ENCODE assay signal across 26 cellular contexts in the genomic region with DNA sequence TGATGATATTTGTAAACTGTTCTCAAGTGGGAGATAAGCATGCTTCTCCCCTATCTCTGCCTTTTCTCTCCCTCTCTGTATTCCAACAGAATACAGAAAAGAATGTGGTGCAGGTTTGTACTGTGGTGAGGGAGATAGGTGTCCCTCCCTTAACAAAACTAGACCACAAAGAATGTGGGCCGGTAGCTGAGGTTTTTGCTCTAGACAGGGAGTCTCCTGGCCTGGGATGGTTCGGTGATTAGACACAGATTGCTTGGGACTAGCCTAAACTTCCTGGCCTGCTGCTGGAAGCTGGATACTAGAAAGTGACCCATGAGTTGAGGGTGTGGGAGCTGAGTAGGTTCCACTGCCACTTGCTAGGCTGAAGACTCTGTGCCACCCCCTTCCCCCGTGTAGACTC.
"Had no signal": no experiment of that assay in that cellular context is flagged by ENCODE, and none has a peak within 500 bp of the region (broad histone marks: within the 10 kb centered on the region; RNA-seq: fewer than 3 reads in every experiment).

No MANE protein-coding gene starts in this region.

- H3K4me2 ChIP-seq: neural progenitor cell, smooth muscle cell had no signal

- H3K4me3 ChIP-seq: colonic mucosa, esophagus muscularis mucosa, gastroesophageal sphincter, heart right ventricle, neural progenitor cell, smooth muscle cell, testis, tibial artery had no signal

- DNase-seq: colonic mucosa; dermis blood vessel endothelial cell; effector memory CD4-positive, alpha-beta T cell; glutamatergic neuron; heart right ventricle; hippocampal formation; kidney glomerular epithelial cell; midbrain; naive thymus-derived CD4-positive, alpha-beta T cell; stimulated activated CD4-positive, alpha-beta T cell treated with anti-CD3 and anti-CD28 coated beads, Interleukin-12 subunit alpha, Interleukin-12 subunit beta, amount 100 ng/mL, for 4 hours; stimulated activated CD4-positive, alpha-beta T cell treated with anti-CD3 and anti-CD28 coated beads, Interleukin-1b, Interleukin-23, amount 100 ng/mL, for 48 hours; stimulated activated CD4-positive, alpha-beta T cell treated with anti-CD3 and anti-CD28 coated beads, Interleukin-4, amount 100 ng/mL, for 24 hours; stimulated activated naive CD8-positive, alpha-beta T cell treated with anti-CD3 and anti-CD28 coated beads, Interleukin-15, Interleukin-2, amounts not matched to agents 100 U/mL and 50 U/mL, for 24 hours; substantia nigra; testis; tibial artery had no signal

- FAIRE-seq: endothelial cell of umbilical vein, islet of Langerhans had no signal

- H3K27ac ChIP-seq: colonic mucosa, esophagus muscularis mucosa, foreskin keratinocyte, gastroesophageal sphincter, heart right ventricle, neural progenitor cell, parathyroid adenoma, testis, tibial artery had no signal

- H3K79me2 ChIP-seq: parathyroid adenoma had no signal

- H3K9ac ChIP-seq: neural progenitor cell, parathyroid adenoma had no signal

- H3K27me3 ChIP-seq: colonic mucosa, esophagus muscularis mucosa, foreskin keratinocyte, gastroesophageal sphincter, heart right ventricle, neural progenitor cell, testis, tibial artery had no signal

- ATAC-seq: heart right ventricle; naive thymus-derived CD4-positive, alpha-beta T cell; sciatic nerve; stimulated activated effector memory CD8-positive, alpha-beta T cell treated with anti-CD3 and anti-CD28 coated beads, Interleukin-12 subunit alpha, Interleukin-12 subunit beta, amount 100 ng/mL, for 72 hours; stimulated activated naive CD8-positive, alpha-beta T cell treated with anti-CD3 and anti-CD28 coated beads, Interleukin-15, Interleukin-2, amounts not matched to agents 100 U/mL and 50 U/mL, for 24 hours had no signal

- H2AFZ ChIP-seq: neural progenitor cell, parathyroid adenoma had no signal

- H3K36me3 ChIP-seq: colonic mucosa, esophagus muscularis mucosa, gastroesophageal sphincter, heart right ventricle, neural progenitor cell, tibial artery had no signal

- H3K4me1 ChIP-seq: colonic mucosa, esophagus muscularis mucosa, foreskin keratinocyte, gastroesophageal sphincter, heart right ventricle, neural progenitor cell, parathyroid adenoma, testis, tibial artery had no signal

- H3K9me3 ChIP-seq: colonic mucosa, testis had no signal
